In the genomic region with DNA sequence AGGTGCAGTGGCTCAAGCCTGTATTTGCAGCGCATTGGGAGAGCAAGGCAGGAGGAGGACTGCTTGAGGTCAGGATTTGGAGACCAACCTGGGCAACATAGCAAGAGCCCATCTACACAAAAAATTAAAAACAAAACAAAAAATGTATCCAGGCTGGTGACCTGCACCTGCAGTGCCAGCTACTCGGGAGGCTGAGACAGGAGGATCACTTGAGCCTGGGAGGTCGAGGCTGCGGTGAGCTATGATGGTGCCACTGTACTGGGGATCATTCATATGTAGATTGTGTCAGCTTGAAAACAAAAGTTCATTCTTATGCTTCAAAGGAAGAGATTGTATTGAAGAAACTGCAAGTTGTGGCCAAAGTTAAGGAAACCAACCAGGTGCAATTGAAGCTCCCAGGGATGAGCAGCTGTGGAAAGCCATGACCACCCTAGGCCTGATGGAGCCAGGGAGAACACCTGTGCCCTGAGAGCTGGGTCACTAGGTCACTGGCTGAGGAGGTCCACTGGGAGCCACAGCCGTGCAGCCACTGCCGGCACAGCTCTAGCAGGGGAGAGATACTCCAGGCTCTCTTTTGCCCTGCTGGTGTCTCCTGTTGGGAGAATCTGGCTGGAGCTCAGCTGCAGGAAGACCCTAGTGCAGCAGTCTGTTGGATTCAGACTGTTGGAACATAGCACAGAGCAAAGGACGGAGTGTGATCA, we compare ENCODE assay signal across 20 cellular contexts.
"Had no signal": no experiment of that assay in that cellular context is flagged by ENCODE, and none has a peak within 500 bp of the region (broad histone marks: within the 10 kb centered on the region; RNA-seq: fewer than 3 reads in every experiment).

No MANE protein-coding gene starts in this region.

- H3K27me3 Mint-ChIP-seq: type B pancreatic cell had no signal

- H3K4me1 ChIP-seq: colonic mucosa, heart right ventricle, suprapubic skin, thyroid gland had no signal

- H3K4me1 Mint-ChIP-seq: naive thymus-derived CD4-positive, alpha-beta T cell; stimulated activated effector memory CD8-positive, alpha-beta T cell treated with anti-CD3 and anti-CD28 coated beads, Interleukin-12 subunit alpha, Interleukin-12 subunit beta, amount 100 ng/mL, for 72 hours had no signal

- H3K9me3 Mint-ChIP-seq: nephron progenitor cell; stimulated activated effector memory CD8-positive, alpha-beta T cell treated with anti-CD3 and anti-CD28 coated beads, Interleukin-12 subunit alpha, Interleukin-12 subunit beta, amount 100 ng/mL, for 72 hours had no signal

- H3K4me3 Mint-ChIP-seq: naive thymus-derived CD4-positive, alpha-beta T cell; nephron progenitor cell; stimulated activated effector memory CD8-positive, alpha-beta T cell treated with anti-CD3 and anti-CD28 coated beads, Interleukin-12 subunit alpha, Interleukin-12 subunit beta, amount 100 ng/mL, for 72 hours; type B pancreatic cell had no signal

- DNase-seq: colonic mucosa; effector memory CD4-positive, alpha-beta T cell; heart right ventricle; hypothalamus; kidney; left cardiac atrium; mammary epithelial cell; naive thymus-derived CD4-positive, alpha-beta T cell; nephron progenitor cell; ovary; right cardiac atrium; stimulated activated CD4-positive, alpha-beta T cell treated with anti-CD3 and anti-CD28 coated beads, Interleukin-4, amount 100 ng/mL, for 1 hour; stimulated activated CD8-positive, alpha-beta memory T cell treated with anti-CD3 and anti-CD28 coated beads, Interleukin-4, amount 100 ng/mL, for 48 hours; stimulated activated naive CD8-positive, alpha-beta T cell treated with anti-CD3 and anti-CD28 coated beads, Interleukin-15, Interleukin-2, amounts not matched to agents 100 U/mL and 50 U/mL, for 24 hours; thyroid gland had no signal

- H3K27ac ChIP-seq: colonic mucosa, heart right ventricle, ovary, suprapubic skin, thyroid gland had no signal

- H3K27me3 ChIP-seq: colonic mucosa, heart right ventricle, ovary, suprapubic skin, thyroid gland had no signal

- H3K4me2 ChIP-seq: smooth muscle cell had no signal

- H3K36me3 ChIP-seq: colonic mucosa, heart right ventricle, ovary, suprapubic skin, thyroid gland had no signal

- H3K27ac Mint-ChIP-seq: naive thymus-derived CD4-positive, alpha-beta T cell; nephron progenitor cell; stimulated activated effector memory CD8-positive, alpha-beta T cell treated with anti-CD3 and anti-CD28 coated beads, Interleukin-12 subunit alpha, Interleukin-12 subunit beta, amount 100 ng/mL, for 72 hours; type B pancreatic cell had no signal

- H3K36me3 Mint-ChIP-seq: stimulated activated effector memory CD8-positive, alpha-beta T cell treated with anti-CD3 and anti-CD28 coated beads, Interleukin-12 subunit alpha, Interleukin-12 subunit beta, amount 100 ng/mL, for 72 hours had no signal

- H3K9me3 ChIP-seq: colonic mucosa, heart right ventricle, ovary, suprapubic skin, thyroid gland had no signal

- H3K4me3 ChIP-seq: colonic mucosa, heart right ventricle, ovary, smooth muscle cell, suprapubic skin, thyroid gland had no signal

- ATAC-seq: esophagus mucosa; heart right ventricle; left cardiac atrium; naive thymus-derived CD4-positive, alpha-beta T cell; right cardiac atrium; stimulated activated effector memory CD8-positive, alpha-beta T cell treated with anti-CD3 and anti-CD28 coated beads, Interleukin-12 subunit alpha, Interleukin-12 subunit beta, amount 100 ng/mL, for 72 hours; stimulated activated naive CD8-positive, alpha-beta T cell treated with anti-CD3 and anti-CD28 coated beads, Interleukin-15, Interleukin-2, amounts not matched to agents 100 U/mL and 50 U/mL, for 24 hours had no signal
